ENCODE assay signal across 8 cellular contexts in genomic region chr3:172461530-172462138, GRCh38. TPM values are rescaled to one million over a fixed set of nuclear protein-coding genes. Genes with fewer than 3 reads are reported as not detected.
DNase-seq lines count a peak whose midpoint lies in the region; ATAC-seq, FAIRE-seq and TF ChIP-seq lines count a peak whose summit lies in the region.

No MANE protein-coding gene starts in this region.

- FAIRE-seq in H54 (lab: Jason Lieb, UNC), result peak; percentile 91

- H3K4me1 Mint-ChIP-seq in mesothelial cell of epicardium, result peaks cover 10% of the 10 kb centered on the region

- no peaks in the 10 kb centered on the region for H3K36me3 Mint-ChIP-seq in mesothelial cell of epicardium

- H3K9me3 Mint-ChIP-seq in mesothelial cell of epicardium, result peaks cover under 1% of the 10 kb centered on the region

- no peak for TF ChIP-seq POLR2A in H54 (IDR thresholded peaks at IDR 0.05; ENCODE audit: low read depth, low read length)

- DNase-seq in DMS114 treated with DMSO at 0.1 percent for 48 hours (lab: John Stamatoyannopoulos, UW; ENCODE audit: unreplicated experiment) (peak; percentile 14), H54 (ENCODE audit: insufficient read length, low spot score) (no peak), NCI-H345 (lab: John Stamatoyannopoulos, UW) (peak; percentile 0), cardiac fibroblast (ENCODE audit: low read depth in 2 of 2) (peak; percentile 46 to 59), mesothelial cell of epicardium (ENCODE audit: low spot score in 2 of 2, unreplicated experiment in 2 of 2) (no peak), DMS153 treated with DMSO at 0.1 percent for 48 hours (lab: John Stamatoyannopoulos, UW; ENCODE audit: unreplicated experiment) (no peak), HK-2 (ENCODE audit: unreplicated experiment) (no peak)

- ATAC-seq in HG02571 (IDR thresholded peaks at IDR 0.05; ENCODE audit: unreplicated experiment), result no peak

- TF ChIP-seq CTCF in cardiac fibroblast (IDR thresholded peaks at IDR 0.05; ENCODE audit: low read depth, low read length) (peak; percentile 89), mesothelial cell of epicardium (IDR thresholded peaks at IDR 0.05; ENCODE audit: unreplicated experiment) (peak; percentile 79)

- no peak overlapping the region for H3K27ac Mint-ChIP-seq in mesothelial cell of epicardium

- peaks cover 4% of the 10 kb centered on the region for H3K27me3 Mint-ChIP-seq in mesothelial cell of epicardium (ENCODE audit: low read depth)

- no peak overlapping the region for H3K4me3 ChIP-seq in cardiac fibroblast (replicated peaks in 1 of 2; ENCODE audit: low read depth in 2 of 2, low read length in 2 of 2)

- no peak overlapping the region for H3K4me3 Mint-ChIP-seq in mesothelial cell of epicardium

RNA-seq across cellular contexts. Expression of gene GHSR, which starts 13.4 kb away (rescaled TPM):
- not detected in 3 replicates for total RNA-seq in mesothelial cell of epicardium

Comparison
In these comparisons a context has a peak if more than half of its experiments do, and no peak if none do; other contexts are left out.
1. DNase-seq: peak in DMS114 treated with DMSO at 0.1 percent for 48 hours (single experiment), NCI-H345 (single experiment) and cardiac fibroblast (2 of 2); none in H54 (single experiment), mesothelial cell of epicardium (0 of 2), DMS153 treated with DMSO at 0.1 percent for 48 hours (single experiment) and HK-2 (single experiment).